14 cellular contexts compared by ENCODE assay signal in the genomic region with DNA sequence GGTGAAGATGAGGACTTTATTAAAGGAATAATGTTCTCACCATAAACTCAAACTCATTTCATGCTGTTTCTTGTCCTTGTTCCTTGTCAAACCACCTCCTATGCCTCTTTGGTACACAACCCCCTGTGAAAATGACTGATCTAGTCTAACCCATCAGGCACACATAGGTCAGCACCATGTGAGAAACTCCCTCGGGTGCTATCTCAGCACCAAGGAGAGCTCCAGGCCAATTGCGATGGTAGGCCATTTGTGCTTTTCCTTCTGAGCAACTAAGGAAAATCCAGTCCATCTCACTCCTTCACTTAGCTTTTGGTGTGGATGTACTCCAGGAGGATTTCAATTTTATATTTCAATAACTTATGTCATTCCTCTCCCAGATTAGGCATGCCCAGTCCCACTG.
DNase-seq lines count a peak whose midpoint lies in the region; ATAC-seq, FAIRE-seq and TF ChIP-seq lines count a peak whose summit lies in the region.
"Had no signal": no experiment of that assay in that cellular context is flagged by ENCODE, and none has a peak within 500 bp of the region (broad histone marks: within the 10 kb centered on the region; RNA-seq: fewer than 3 reads in every experiment).

No MANE protein-coding gene starts in this region.

- no peaks in the 10 kb centered on the region for H3K9me3 ChIP-seq in K562 (replicated peaks; ENCODE audit: control insufficient read depth, insufficient read depth, low read depth, low read length)
- H3K9me3 ChIP-seq: sigmoid colon, tibial nerve had no signal

- in situ Hi-C loops in Caki2 (cut with HindIII; ENCODE audit: low pct_unique_long_range_greater_than_20kb, low sequenced_read_pairs), result no loop called here
- in situ Hi-C loops in K562 (cut with MboI), result no loop called here

- H3K4me1 ChIP-seq in K562 (replicated peaks in 1 of 2; ENCODE audit: control insufficient read depth in 2 of 2, insufficient read depth in 2 of 2, low read length in 2 of 2), result no peaks in the 10 kb centered on the region
- H3K4me1 ChIP-seq: sigmoid colon, tibial nerve had no signal

- ATAC-seq in K562, result peak; percentile 60; the same call in 1 of the 3 replicates

- no peaks in the 10 kb centered on the region for H3K4me1 Mint-ChIP-seq in activated naive CD4-positive, alpha-beta T cell treated with anti-CD3 and anti-CD28 coated beads, Interleukin-2, amount 10 ng/mL, durations not matched to agents 7 days and 5 days
- H3K4me1 Mint-ChIP-seq: activated CD4-positive, alpha-beta T cell treated with anti-CD3 and anti-CD28 coated beads, Interleukin-2, amount 10 ng/mL, durations not matched to agents 7 days and 5 days had no signal

- H3K27ac Mint-ChIP-seq in activated naive CD4-positive, alpha-beta T cell treated with anti-CD3 and anti-CD28 coated beads, Interleukin-2, amount 10 ng/mL, durations not matched to agents 7 days and 5 days, result no peak overlapping the region
- H3K27ac Mint-ChIP-seq: activated CD4-positive, alpha-beta T cell treated with anti-CD3 and anti-CD28 coated beads, Interleukin-2, amount 10 ng/mL, durations not matched to agents 7 days and 5 days had no signal

- no peaks in the 10 kb centered on the region for H3K79me2 ChIP-seq in K562 (ENCODE audit: control insufficient read depth, insufficient read depth, low read length)

- no peak overlapping the region for H2AFZ ChIP-seq in K562 (ENCODE audit: low read depth, low read length)

- H3K4me2 ChIP-seq in K562 (ENCODE audit: insufficient read depth, low read length), result no peak overlapping the region

- H3K9ac ChIP-seq in K562 (ENCODE audit: insufficient read depth in 1 of 2, low read depth in 2 of 2, low read length in 2 of 2), result no peak overlapping the region

- no peaks in the 10 kb centered on the region for H3K27me3 ChIP-seq in K562 (ENCODE audit: control insufficient read depth in 2 of 2, insufficient read depth in 2 of 2, low read length in 2 of 2)
- H3K27me3 ChIP-seq: sigmoid colon, tibial nerve had no signal

- no peaks in the 10 kb centered on the region for H4K20me1 ChIP-seq in K562 (replicated peaks; ENCODE audit: control insufficient read depth, insufficient read depth, low read length)

- H3K36me3 Mint-ChIP-seq in activated naive CD4-positive, alpha-beta T cell treated with anti-CD3 and anti-CD28 coated beads, Interleukin-2, amount 10 ng/mL, durations not matched to agents 7 days and 5 days, result no peaks in the 10 kb centered on the region

- CTCF ChIA-PET in K562 (lab: Yijun Ruan, JAX; ENCODE audit: low intra/inter-chr PET ratio), result no interaction called here
- CTCF ChIA-PET in activated naive CD4-positive, alpha-beta T cell treated with anti-CD3 and anti-CD28 coated beads, Interleukin-2, amount 10 ng/mL, durations not matched to agents 7 days and 5 days (lab: Charles Lee), result no interaction called here

- POLR2A ChIA-PET in K562 (lab: Yijun Ruan, JAX), result no interaction called here

- H3K4me3 ChIP-seq in NB4 (ENCODE audit: low read depth, low read length) (no peak overlapping the region), K562 (no peak overlapping the region)
- H3K4me3 ChIP-seq: sigmoid colon, tibial nerve had no signal

- no TSS peak for BruUV-seq in K562 (replicated peaks; lab: Mats Ljungman, UMichigan)

- WGBS in K562 (ENCODE audit: insufficient coverage, low coverage, missing lambda C conversion rate), result 0% methylated on average over 2 of the region's 2 CpGs

- TF ChIP-seq POLR2A in NB4 (IDR thresholded peaks at IDR 0.05; ENCODE audit: extremely low read depth, insufficient read length), result no peak
- TF ChIP-seq POLR2A in K562 (conservative IDR thresholded peaks at IDR 0.05), result no peak

- peaks cover 3% of the 10 kb centered on the region for H3K9me1 ChIP-seq in K562 (ENCODE audit: control insufficient read depth, insufficient read depth, low read length)

- FAIRE-seq in K562 (lab: Jason Lieb, UNC), result peak; percentile 37
- FAIRE-seq: GM19239 had no signal

- no peak overlapping the region for H3K4me3 Mint-ChIP-seq in activated naive CD4-positive, alpha-beta T cell treated with anti-CD3 and anti-CD28 coated beads, Interleukin-2, amount 10 ng/mL, durations not matched to agents 7 days and 5 days
- H3K4me3 Mint-ChIP-seq: activated CD4-positive, alpha-beta T cell treated with anti-CD3 and anti-CD28 coated beads, Interleukin-2, amount 10 ng/mL, durations not matched to agents 7 days and 5 days had no signal

- TF ChIP-seq CTCF in NB4 (IDR thresholded peaks at IDR 0.05; ENCODE audit: low read depth, low read length) (no peak), K562 (IDR thresholded peaks at IDR 0.05 in 2 of 3, conservative IDR thresholded peaks at IDR 0.05 in 1 of 3; ENCODE audit: insufficient read depth in 2 of 3, low read depth in 1 of 3, low read length in 3 of 3) (no peak)

- H3K36me3 ChIP-seq in K562 (ENCODE audit: control insufficient read depth, insufficient read depth, low read length), result no peaks in the 10 kb centered on the region
- H3K36me3 ChIP-seq: sigmoid colon, tibial nerve had no signal

- intact Hi-C loops in K562 (cut with micrococcal nuclease), result no loop called here

- no peak overlapping the region for H3K27ac ChIP-seq in K562 (ENCODE audit: extremely low read depth, low read depth, low read length)
- H3K27ac ChIP-seq: sigmoid colon, tibial nerve had no signal

- no peak for TF ChIP-seq RAD21 in K562 (CRISPR knock-in tag; conservative IDR thresholded peaks at IDR 0.05 in 1 of 2, IDR thresholded peaks at IDR 0.05 in 1 of 2)

- no peaks in the 10 kb centered on the region for H3K9me3 Mint-ChIP-seq in activated naive CD4-positive, alpha-beta T cell treated with anti-CD3 and anti-CD28 coated beads, Interleukin-2, amount 10 ng/mL, durations not matched to agents 7 days and 5 days
- H3K9me3 Mint-ChIP-seq: activated CD4-positive, alpha-beta T cell treated with anti-CD3 and anti-CD28 coated beads, Interleukin-2, amount 10 ng/mL, durations not matched to agents 7 days and 5 days had no signal

- no peaks in the 10 kb centered on the region for H3K27me3 Mint-ChIP-seq in activated naive CD4-positive, alpha-beta T cell treated with anti-CD3 and anti-CD28 coated beads, Interleukin-2, amount 10 ng/mL, durations not matched to agents 7 days and 5 days
- H3K27me3 Mint-ChIP-seq: activated CD4-positive, alpha-beta T cell treated with anti-CD3 and anti-CD28 coated beads, Interleukin-2, amount 10 ng/mL, durations not matched to agents 7 days and 5 days had no signal

- DNase-seq in Caki2 (ENCODE audit: low read depth) (peak; percentile 13), NB4 (ENCODE audit: low read depth) (peak; percentile 21), K562 (ENCODE audit: extremely low read depth in 1 of 4, low spot score in 3 of 4) (peak in 2 of 4 experiments; percentile 14 to 27), kidney tubule cell (ENCODE audit: low spot score) (peak; percentile 33), NCI-H1105 (lab: John Stamatoyannopoulos, UW) (no peak), KG1 (lab: John Stamatoyannopoulos, UW) (no peak), NCI-H2107 (lab: John Stamatoyannopoulos, UW) (no peak)
- DNase-seq in activated naive CD4-positive, alpha-beta T cell treated with anti-CD3 and anti-CD28 coated beads, Interleukin-2, amount 10 ng/mL, durations not matched to agents 7 days and 5 days, result no peak
- DNase-seq: activated CD4-positive, alpha-beta T cell treated with anti-CD3 and anti-CD28 coated beads, Interleukin-2, amount 10 ng/mL, durations not matched to agents 7 days and 5 days; activated naive CD4-positive, alpha-beta T cell treated with Interleukin-2 at 50 U/mL for 16 hours; NCI-H446 treated with DMSO at 0.1 percent for 48 hours; sigmoid colon had no signal

- no peak for TF ChIP-seq EP300 in K562 (IDR thresholded peaks at IDR 0.05; ENCODE audit: low read length)

TF ChIP-seq in K562, 482 proteins besides CTCF, POLR2A, EP300 and RAD21 (continues in another document):
- TF ChIP-seq REST (CRISPR knock-in tag; IDR thresholded peaks at IDR 0.05; ENCODE audit: low read depth), result peak; percentile 89
- TF ChIP-seq, protein P1, sequence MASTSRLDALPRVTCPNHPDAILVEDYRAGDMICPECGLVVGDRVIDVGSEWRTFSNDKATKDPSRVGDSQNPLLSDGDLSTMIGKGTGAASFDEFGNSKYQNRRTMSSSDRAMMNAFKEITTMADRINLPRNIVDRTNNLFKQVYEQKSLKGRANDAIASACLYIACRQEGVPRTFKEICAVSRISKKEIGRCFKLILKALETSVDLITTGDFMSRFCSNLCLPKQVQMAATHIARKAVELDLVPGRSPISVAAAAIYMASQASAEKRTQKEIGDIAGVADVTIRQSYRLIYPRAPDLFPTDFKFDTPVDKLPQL (IDR thresholded peaks at IDR 0.05; ENCODE audit: extremely low read depth, insufficient read length), result no peak
- TF ChIP-seq ZKSCAN1 (IDR thresholded peaks at IDR 0.05; ENCODE audit: low read depth, low read length), result no peak
- TF ChIP-seq SMARCA4 (IDR thresholded peaks at IDR 0.05), result no peak
- TF ChIP-seq, protein P2, sequence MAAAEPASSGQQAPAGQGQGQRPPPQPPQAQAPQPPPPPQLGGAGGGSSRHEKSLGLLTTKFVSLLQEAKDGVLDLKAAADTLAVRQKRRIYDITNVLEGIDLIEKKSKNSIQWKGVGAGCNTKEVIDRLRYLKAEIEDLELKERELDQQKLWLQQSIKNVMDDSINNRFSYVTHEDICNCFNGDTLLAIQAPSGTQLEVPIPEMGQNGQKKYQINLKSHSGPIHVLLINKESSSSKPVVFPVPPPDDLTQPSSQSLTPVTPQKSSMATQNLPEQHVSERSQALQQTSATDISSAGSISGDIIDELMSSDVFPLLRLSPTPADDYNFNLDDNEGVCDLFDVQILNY (CRISPR knock-in tag; IDR thresholded peaks at IDR 0.05), result no peak

Comparison
In these comparisons a context has a peak if more than half of its experiments do, and no peak if none do; other contexts are left out.
1. DNase-seq: peak in Caki2 (single experiment), NB4 (single experiment) and kidney tubule cell (single experiment); none in NCI-H1105 (single experiment), KG1 (single experiment), activated naive CD4-positive, alpha-beta T cell treated with anti-CD3 and anti-CD28 coated beads, Interleukin-2, amount 10 ng/mL, durations not matched to agents 7 days and 5 days (single experiment) and NCI-H2107 (single experiment).